9 cellular contexts compared by ENCODE assay signal in the genomic region with DNA sequence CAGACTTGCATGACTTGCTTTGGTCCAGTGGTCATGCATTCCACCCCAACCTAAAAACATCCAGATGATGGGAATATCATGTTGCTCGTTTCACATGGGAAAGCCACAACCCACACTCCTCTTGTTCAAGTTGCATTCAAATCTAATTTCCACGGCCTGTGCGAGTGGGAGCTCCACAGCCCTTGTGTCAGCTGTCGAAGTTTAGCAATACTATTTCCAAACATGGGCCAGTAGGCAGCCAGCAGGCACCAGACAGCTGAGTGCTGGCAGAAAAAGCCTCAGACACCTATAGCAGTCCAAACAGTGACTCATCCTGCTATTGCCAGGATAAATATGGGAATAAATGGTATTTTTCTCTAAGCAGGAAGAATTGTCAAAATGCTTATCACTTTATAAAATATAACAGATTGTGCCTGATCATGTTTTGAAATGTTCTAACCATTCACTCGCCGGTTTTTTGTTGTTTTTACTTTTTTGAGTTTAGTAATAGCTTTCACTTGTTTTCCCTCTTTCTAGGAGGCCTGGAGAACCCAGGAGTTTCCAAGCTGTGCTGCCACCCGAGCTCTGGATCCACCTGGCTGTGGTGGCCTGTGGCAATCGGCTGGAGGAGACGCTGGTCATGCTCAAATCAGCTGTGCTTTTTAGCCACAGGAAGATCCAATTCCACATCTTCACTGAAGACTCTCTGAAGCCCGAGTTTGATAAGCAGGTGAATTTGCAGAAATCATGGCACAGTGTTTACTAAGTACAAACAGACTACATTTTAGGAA. TPM values are rescaled to one million over a fixed set of nuclear protein-coding genes. Genes with fewer than 3 reads are reported as not detected.
DNase-seq lines count a peak whose midpoint lies in the region; ATAC-seq and TF ChIP-seq lines count a peak whose summit lies in the region.
"Had no signal": no experiment of that assay in that cellular context is flagged by ENCODE, and none has a peak within 500 bp of the region (broad histone marks: within the 10 kb centered on the region; RNA-seq: fewer than 3 reads in every experiment).

No MANE protein-coding gene starts in this region.

- intact Hi-C loops in right lobe of liver (cut with DNase I): no loop called here
- intact Hi-C loops in upper lobe of right lung (cut with DNase I): no loop called here

- H3K27ac ChIP-seq in right lobe of liver (no peak overlapping the region), upper lobe of right lung (no peak overlapping the region)

- TF ChIP-seq POLR2A in right lobe of liver (IDR thresholded peaks at IDR 0.05): no peak

- H3K27me3 ChIP-seq in MG63: no peaks in the 10 kb centered on the region
- H3K27me3 ChIP-seq in right lobe of liver: no peaks in the 10 kb centered on the region
- H3K27me3 ChIP-seq in upper lobe of right lung: no peaks in the 10 kb centered on the region

- WGBS in right lobe of liver (ENCODE audit: insufficient coverage, low coverage, low lambda C conversion rate, missing lambda C conversion rate): 41% methylated on average over 8 of the region's 10 CpGs

- ATAC-seq in right lobe of liver: peak; percentile 90 to 97 (median 92)
- peak; percentile 69 for ATAC-seq in upper lobe of right lung
- ATAC-seq in GM21423 (IDR thresholded peaks at IDR 0.05; ENCODE audit: unreplicated experiment): no peak

- H3K36me3 ChIP-seq in MG63 (no peaks in the 10 kb centered on the region), right lobe of liver (no peaks in the 10 kb centered on the region), upper lobe of right lung (no peaks in the 10 kb centered on the region)

- no peak overlapping the region for H3K4me3 ChIP-seq in MG63
- H3K4me3 ChIP-seq in right lobe of liver: no peak overlapping the region
- H3K4me3 ChIP-seq in upper lobe of right lung: no peak overlapping the region

- DNase-seq in MG63: peak; percentile 66
- peak; percentile 8 for DNase-seq in dermis blood vessel endothelial cell
- peak in 2 of 3 donors; percentile 35 to 53 for DNase-seq in right lobe of liver
- DNase-seq in upper lobe of right lung: no peak
- no peak for DNase-seq in UCSD-AML1 (lab: John Stamatoyannopoulos, UW; ENCODE audit: unreplicated experiment)
- DNase-seq in activated T-cell treated with anti-CD3 and anti-CD28 coated beads, Interleukin-2, amount 50 U/mL, for 48 hours: no peak
- DNase-seq: activated CD4-positive, alpha-beta T cell treated with anti-CD3 and anti-CD28 coated beads for 1 hour; GOT3 had no signal

- TF ChIP-seq CTCF in right lobe of liver (IDR thresholded peaks at IDR 0.05) (no peak), upper lobe of right lung (IDR thresholded peaks at IDR 0.05) (no peak)

- peaks cover 0 to 7% (median 0%) of the 10 kb centered on the region in 4 donors for H3K4me1 ChIP-seq in right lobe of liver
- no peaks in the 10 kb centered on the region for H3K4me1 ChIP-seq in upper lobe of right lung

- H3K9me3 ChIP-seq in MG63 (no peaks in the 10 kb centered on the region), right lobe of liver (no peaks in the 10 kb centered on the region), upper lobe of right lung (no peaks in the 10 kb centered on the region)

RNA-seq across cellular contexts. Expression of a gene that starts 20.2 kb away (rescaled TPM):
- total RNA-seq in MG63 (2014; rRNA removed; shearing (Covaris generic); ENCODE audit: low replicate concordance): 0.81 and 0.89 TPM in 2 replicates
- total RNA-seq in dermis blood vessel endothelial cell: under 0.01 and 0.09 TPM in 2 replicates
- total RNA-seq in right lobe of liver: under 1 TPM in 5 of 6 experiments, not detected in 1; 0.06 to 0.69 (median 0.12) TPM
- total RNA-seq in upper lobe of right lung: 8.4 TPM

RNA-seq across cellular contexts. Expression of a gene that starts 59.8 kb away (rescaled TPM):
- 17.7 and 32.4 TPM in 2 replicates for total RNA-seq in MG63 (2014; rRNA removed; shearing (Covaris generic); ENCODE audit: low replicate concordance)
- total RNA-seq in dermis blood vessel endothelial cell: 19.6 and 22.7 TPM in 2 replicates
- 1 to 10 TPM; 5.1 to 9.9 (median 7.9) TPM for total RNA-seq in right lobe of liver
- total RNA-seq in upper lobe of right lung: 17.3 TPM

Comparison
In these comparisons a context has a peak if more than half of its experiments do, and no peak if none do; other contexts are left out.
1. DNase-seq: peak in MG63 (single experiment), dermis blood vessel endothelial cell (single experiment) and right lobe of liver (2 of 3); none in upper lobe of right lung (single experiment), UCSD-AML1 (single experiment) and activated T-cell treated with anti-CD3 and anti-CD28 coated beads, Interleukin-2, amount 50 U/mL, for 48 hours (0 of 2).